ENCODE assay signal across 8 cellular contexts in the genomic region with DNA sequence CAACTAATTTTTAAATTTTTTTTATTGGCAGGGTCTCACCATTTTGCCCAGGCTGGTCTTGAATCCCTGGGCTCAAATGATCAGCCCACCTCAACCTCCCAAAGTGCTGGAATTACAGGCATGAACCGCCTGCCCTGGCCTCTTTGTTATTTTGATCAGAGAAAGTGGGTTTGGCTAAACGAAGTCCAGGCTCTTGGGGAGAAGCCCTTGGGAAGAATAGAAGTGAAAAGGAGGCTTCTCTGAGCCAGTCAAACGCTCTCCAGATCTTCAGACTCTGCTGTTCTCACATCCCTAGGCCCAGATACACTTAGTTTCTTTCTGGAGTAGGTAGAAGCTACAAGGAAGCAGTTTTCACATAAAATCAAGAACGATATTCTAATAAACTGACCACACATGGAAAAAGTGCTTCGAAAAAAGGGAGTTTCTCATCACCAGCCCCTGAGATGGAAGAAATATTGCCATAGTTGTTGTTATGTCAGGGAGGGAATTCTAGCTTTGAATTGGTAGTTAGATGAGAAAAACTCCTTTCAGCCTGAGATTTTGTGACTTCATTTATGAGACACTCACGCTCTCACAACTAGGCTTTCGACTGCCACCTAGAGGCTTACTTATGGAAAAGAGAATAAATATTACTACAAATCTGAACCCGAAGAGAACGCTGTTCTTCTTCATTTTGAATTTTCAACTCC. TPM values are rescaled to one million over a fixed set of nuclear protein-coding genes. Genes with fewer than 3 reads are reported as not detected.
DNase-seq lines count a peak whose midpoint lies in the region; ATAC-seq and TF ChIP-seq lines count a peak whose summit lies in the region.

No MANE protein-coding gene starts in this region.

- intact Hi-C loops in upper lobe of right lung (cut with DNase I): no loop called here

- H3K9me3 ChIP-seq in SK-N-MC (ENCODE audit: low read depth, low read length): no peaks in the 10 kb centered on the region
- no peaks in the 10 kb centered on the region for H3K9me3 ChIP-seq in lung (ENCODE audit: control insufficient read depth in 2 of 2, insufficient read depth in 1 of 2, low read length in 1 of 2)
- H3K9me3 ChIP-seq in upper lobe of right lung: no peaks in the 10 kb centered on the region

- WGBS in lung, 2 donors: 31 to 34% methylated on average over 9 of the region's 9 CpGs

- H3K9ac ChIP-seq in SK-N-MC (ENCODE audit: insufficient read length): no peak overlapping the region

- H3K4me3 ChIP-seq in SK-N-MC (no peak overlapping the region), lung (no peak overlapping the region), upper lobe of right lung (no peak overlapping the region)

- H3K4me1 ChIP-seq in lung (ENCODE audit: control insufficient read depth in 2 of 2, insufficient read depth in 2 of 2, low read length in 2 of 2): no peaks in the 10 kb centered on the region
- H3K4me1 ChIP-seq in upper lobe of right lung: peaks cover 5% of the 10 kb centered on the region

- ATAC-seq in lung (ENCODE audit: insufficient read depth, low FRiP score) (no peak), upper lobe of right lung (peak; percentile 77)

- DNase-seq in A172 (ENCODE audit: low spot score) (peak; percentile 78), GM04503 (ENCODE audit: low read depth) (peak; percentile 20), NCI-H1417 (lab: John Stamatoyannopoulos, UW) (peak; percentile 53 to 83 (median 60)), SK-N-MC (ENCODE audit: low read depth, low spot score) (peak; percentile 51), lung (ENCODE audit: low spot score) (no peak), upper lobe of right lung (no peak), ecto neural progenitor cell (ENCODE audit: low spot score) (no peak)
- peak; percentile 23 for DNase-seq in effector CD4-positive, alpha-beta T cell

- H3K27me3 ChIP-seq in lung (ENCODE audit: control insufficient read depth, insufficient read depth): no peaks in the 10 kb centered on the region
- no peaks in the 10 kb centered on the region for H3K27me3 ChIP-seq in upper lobe of right lung

- peak; percentile 60 for TF ChIP-seq CTCF in lung (IDR thresholded peaks at IDR 0.05; ENCODE audit: control extremely low read depth, extremely low read depth)
- peak; percentile 61 for TF ChIP-seq CTCF in upper lobe of right lung (IDR thresholded peaks at IDR 0.05)

- no peaks in the 10 kb centered on the region for H3K36me3 ChIP-seq in SK-N-MC (ENCODE audit: insufficient read depth, low read length)
- no peaks in the 10 kb centered on the region for H3K36me3 ChIP-seq in lung (ENCODE audit: control insufficient read depth in 2 of 2, insufficient read depth in 2 of 2, low read length in 2 of 2)
- no peaks in the 10 kb centered on the region for H3K36me3 ChIP-seq in upper lobe of right lung

- H3K27ac ChIP-seq in SK-N-MC: no peak overlapping the region
- no peak overlapping the region for H3K27ac ChIP-seq in lung (ENCODE audit: low read depth in 1 of 2, low read length in 1 of 2)
- H3K27ac ChIP-seq in upper lobe of right lung: no peak overlapping the region

RNA-seq across cellular contexts. Expression of a gene that starts 41.7 kb away (rescaled TPM):
- 5.8 and 8.4 TPM in 2 replicates for total RNA-seq in A172 (2014; rRNA removed; shearing (Covaris generic))
- total RNA-seq in lung (under 1 TPM; 0.58 to 0.74 TPM), upper lobe of right lung (0.61 TPM)
- polyA plus RNA-seq in lung: under 1 TPM; 0.17 to 0.22 TPM

Comparison
In these comparisons a context has a peak if more than half of its experiments do, and no peak if none do; other contexts are left out.
1. DNase-seq: peak in A172 (single experiment), GM04503 (single experiment), NCI-H1417 (3 of 3), SK-N-MC (single experiment) and effector CD4-positive, alpha-beta T cell (single experiment); none in lung (single experiment), upper lobe of right lung (single experiment) and ecto neural progenitor cell (single experiment).